8 cellular contexts compared by ENCODE assay signal in genomic region chr1:114509596-114510234, GRCh38. TPM values are rescaled to one million over a fixed set of nuclear protein-coding genes. Genes with fewer than 3 reads are reported as not detected.
DNase-seq lines count a peak whose midpoint lies in the region; ATAC-seq and TF ChIP-seq lines count a peak whose summit lies in the region.

No MANE protein-coding gene starts in this region.

- H3K9ac ChIP-seq in BLaER1 = peak overlapping the region; percentile 98

- H3K9me3 Mint-ChIP-seq in chondrocyte (ENCODE audit: low read depth) = no peaks in the 10 kb centered on the region
- no peaks in the 10 kb centered on the region for H3K9me3 Mint-ChIP-seq in naive B cell

- peak overlapping the region; percentile 99 for H3K4me3 ChIP-seq in BLaER1

- H3K27ac Mint-ChIP-seq in chondrocyte (ENCODE audit: unreplicated experiment) = peak overlapping the region; percentile 85
- H3K27ac Mint-ChIP-seq in naive B cell = peak overlapping the region; percentile 50 to 100 (median 90)

- no peaks in the 10 kb centered on the region for H3K27me3 ChIP-seq in BLaER1

- TF ChIP-seq CTCF in chondrocyte (IDR thresholded peaks at IDR 0.05) = no peak

- peaks cover 28% of the 10 kb centered on the region for H3K36me3 ChIP-seq in BLaER1

- no peak for ATAC-seq in naive B cell (ENCODE audit: low read depth in 2 of 2)
- no peak for ATAC-seq in GM21717 (IDR thresholded peaks at IDR 0.05; ENCODE audit: unreplicated experiment)
- no peak for ATAC-seq in HG02678 (IDR thresholded peaks at IDR 0.05; ENCODE audit: unreplicated experiment)

- H3K4me3 Mint-ChIP-seq in chondrocyte (ENCODE audit: unreplicated experiment) (peak overlapping the region; percentile 93), naive B cell (peak overlapping the region; percentile 79 to 100 (median 93))

- peaks cover 48% of the 10 kb centered on the region for H3K4me1 Mint-ChIP-seq in chondrocyte (ENCODE audit: low read depth)
- H3K4me1 Mint-ChIP-seq in naive B cell = peaks cover 59 to 66% (median 60%) of the 10 kb centered on the region in 3 donors

- DNase-seq in Kasumi-1 (lab: John Stamatoyannopoulos, UW) = peak; percentile 18 to 35
- no peak for DNase-seq in chondrocyte (ENCODE audit: low spot score)
- DNase-seq in naive B cell = no peak
- DNase-seq in MV-4-11 (lab: John Stamatoyannopoulos, UW) = no peak
- DNase-seq in midbrain (lab: John Stamatoyannopoulos, UW) = no peak

- peaks cover 60% of the 10 kb centered on the region for H4K20me1 ChIP-seq in BLaER1

- H3K27ac ChIP-seq in BLaER1 = peak overlapping the region; percentile 97

- peak overlapping the region; percentile 92 for H3K4me2 ChIP-seq in BLaER1

- H3K36me3 Mint-ChIP-seq in chondrocyte (ENCODE audit: low read depth) = no peaks in the 10 kb centered on the region
- peaks cover 0 to 7% of the 10 kb centered on the region in 2 donors for H3K36me3 Mint-ChIP-seq in naive B cell

- peaks cover 44% of the 10 kb centered on the region for H3K4me1 ChIP-seq in BLaER1

- H3K27me3 Mint-ChIP-seq in chondrocyte (ENCODE audit: low read depth) = no peaks in the 10 kb centered on the region
- H3K27me3 Mint-ChIP-seq in naive B cell = no peaks in the 10 kb centered on the region

- no peaks in the 10 kb centered on the region for H3K9me3 ChIP-seq in BLaER1

RNA-seq across cellular contexts. Expression of gene TRIM33, which starts 1.3 kb away (rescaled TPM):
- total RNA-seq in chondrocyte = 24.0 to 28.7 TPM (median 24.0 TPM) in 3 replicates
- 10 to 100 TPM; 35.8 to 52.9 (median 46.6) TPM for polyA plus RNA-seq in naive B cell (ENCODE audit: low read depth in 6 of 6)

Comparison
In these comparisons a context has a peak if more than half of its experiments do, and no peak if none do; other contexts are left out.
1. DNase-seq: peak in Kasumi-1 (2 of 2); none in chondrocyte (single experiment), naive B cell (single experiment), MV-4-11 (single experiment) and midbrain (single experiment).